8 cellular contexts compared by ENCODE assay signal in the genomic region with DNA sequence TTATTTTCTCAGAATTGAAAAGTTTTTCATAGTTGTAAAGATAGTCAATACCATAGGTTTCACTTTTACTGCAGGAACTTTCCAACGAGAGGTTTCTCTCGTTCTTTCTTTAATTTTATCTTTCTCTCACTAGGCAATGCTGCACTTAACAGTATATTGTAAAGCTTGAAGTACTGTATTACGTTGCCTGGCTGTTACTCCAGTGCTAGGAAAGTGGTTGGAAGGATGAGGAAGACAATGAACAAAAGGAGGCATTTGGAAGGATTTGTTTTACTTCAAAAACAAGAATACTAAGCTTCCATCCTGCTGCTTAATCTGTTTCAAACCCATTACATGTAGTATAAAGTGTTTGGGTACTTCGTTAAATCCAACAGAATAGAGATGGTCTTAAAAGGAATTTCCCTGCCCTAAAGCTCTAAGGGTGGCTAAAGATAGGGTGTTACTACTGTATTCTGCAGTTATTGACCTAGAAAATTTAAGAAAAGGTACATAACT. TPM values are rescaled to one million over a fixed set of nuclear protein-coding genes. Genes with fewer than 3 reads are reported as not detected.
DNase-seq lines count a peak whose midpoint lies in the region; TF ChIP-seq lines count a peak whose summit lies in the region.

No MANE protein-coding gene starts in this region.

- intact Hi-C loops in Calu3 (cut with micrococcal nuclease; ENCODE audit: unreplicated experiment) = loop anchor here (2.0 to 10.0 kb wide), 3 partner anchors 80 to 252 kb away; no protein-coding TSS in a partner anchor
- intact Hi-C loops in breast epithelium (cut with DNase I; ENCODE audit: low total_unique reads) = loop anchor here (2.0 kb wide), 1 partner anchor 132 kb away; the partner anchor contains the start of gene CD47
- intact Hi-C loops in vagina (cut with DNase I) = loop anchor here (10.0 kb wide), 2 partner anchors 138 to 978 kb away; no protein-coding TSS in a partner anchor
- intact Hi-C loops in posterior cingulate gyrus (cut with DNase I) = loop anchor here (2.0 to 10.0 kb wide), 2 partner anchors 130 to 252 kb away; no protein-coding TSS in a partner anchor

- CTCF ChIA-PET in Calu3 (lab: Charles Lee) = no interaction called here

- DNase-seq in Calu3 (no peak), breast epithelium (ENCODE audit: low spot score in 2 of 2) (no peak), medulla oblongata (ENCODE audit: extremely low spot score) (peak; percentile 59), vagina (ENCODE audit: extremely low spot score in 2 of 2) (no peak), AG20443 (ENCODE audit: low spot score) (no peak), dedifferentiated amniotic fluid mesenchymal stem cell (ENCODE audit: extremely low spot score) (no peak), posterior cingulate gyrus (no peak)
- DNase-seq in Jurkat, Clone E6-1 (ENCODE audit: low read depth, low spot score) = no peak

- H3K4me1 ChIP-seq in breast epithelium = peaks cover 0 to 9% of the 10 kb centered on the region in 2 donors
- peaks cover 51% of the 10 kb centered on the region for H3K4me1 ChIP-seq in vagina

- no peaks in the 10 kb centered on the region for H3K27me3 ChIP-seq in breast epithelium
- no peaks in the 10 kb centered on the region for H3K27me3 ChIP-seq in vagina

- TF ChIP-seq POLR2A in breast epithelium (IDR thresholded peaks at IDR 0.05) = no peak
- TF ChIP-seq POLR2A in vagina (IDR thresholded peaks at IDR 0.05) = no peak

- peak overlapping the region; percentile 99 for H3K27ac Mint-ChIP-seq in Calu3 (ENCODE audit: unreplicated experiment)

- H3K4me3 Mint-ChIP-seq in Calu3 (ENCODE audit: low read depth, unreplicated experiment) = peak overlapping the region; percentile 100

- no peaks in the 10 kb centered on the region for H3K27me3 Mint-ChIP-seq in Calu3 (ENCODE audit: unreplicated experiment)

- no peaks in the 10 kb centered on the region for H3K9me3 ChIP-seq in breast epithelium
- no peaks in the 10 kb centered on the region for H3K9me3 ChIP-seq in vagina

- H3K4me1 Mint-ChIP-seq in Calu3 (ENCODE audit: low read depth, unreplicated experiment) = peaks cover 24% of the 10 kb centered on the region

- H3K36me3 ChIP-seq in breast epithelium (no peaks in the 10 kb centered on the region), vagina (no peaks in the 10 kb centered on the region)

- H3K27ac ChIP-seq in breast epithelium = peak overlapping the region; percentile 91 to 94
- H3K27ac ChIP-seq in vagina = peak overlapping the region; percentile 75

- H3K36me3 Mint-ChIP-seq in Calu3 (ENCODE audit: insufficient read depth, unreplicated experiment) = peaks cover 17% of the 10 kb centered on the region

- H3K9me3 Mint-ChIP-seq in Calu3 (ENCODE audit: low read depth, unreplicated experiment) = no peaks in the 10 kb centered on the region

- BruUV-seq in Calu3 (replicated peaks; lab: Mats Ljungman, UMichigan) = TSS peak; percentile 75

- TF ChIP-seq CTCF in Calu3 (IDR thresholded peaks at IDR 0.05; ENCODE audit: unreplicated experiment) (no peak), breast epithelium (IDR thresholded peaks at IDR 0.05) (no peak), vagina (IDR thresholded peaks at IDR 0.05) (no peak)

- peak overlapping the region; percentile 58 for H3K4me3 ChIP-seq in Jurkat, Clone E6-1 (ENCODE audit: low read length)
- H3K4me3 ChIP-seq in breast epithelium = peak overlapping the region; percentile 69 to 87 (median 81)
- peak overlapping the region; percentile 71 to 94 for H3K4me3 ChIP-seq in vagina

RNA-seq across cellular contexts. Expression of gene IFT57, which starts 0.6 kb away (rescaled TPM):
- total RNA-seq in Calu3 (2022) (35.4 and 47.2 TPM in 2 replicates), breast epithelium (10 to 100 TPM; 44.2 to 74.2 (median 68.5) TPM), vagina (44.9 TPM)
- polyA plus RNA-seq in Jurkat, Clone E6-1 (2012; ENCODE audit: insufficient read depth, insufficient read length) = 13.5 TPM
